In genomic region chr10:129962092-129962494, GRCh38 we compare ENCODE assay signal across 11 cellular contexts. TPM values are rescaled to one million over a fixed set of nuclear protein-coding genes. Genes with fewer than 3 reads are reported as not detected.
DNase-seq lines count a peak whose midpoint lies in the region; ATAC-seq and TF ChIP-seq lines count a peak whose summit lies in the region.
"Had no signal": no experiment of that assay in that cellular context is flagged by ENCODE, and none has a peak within 500 bp of the region (broad histone marks: within the 10 kb centered on the region; RNA-seq: fewer than 3 reads in every experiment).

No MANE protein-coding gene starts in this region.

- TF ChIP-seq POLR2A in thyroid gland (IDR thresholded peaks at IDR 0.05), result no peak

- no peak overlapping the region for H2AFZ ChIP-seq in mesenchymal stem cell (ENCODE audit: low read depth, low read length)

- H2AK5ac ChIP-seq in mesenchymal stem cell (ENCODE audit: low read length, severe bottlenecking), result no peak overlapping the region

- no peak overlapping the region for H2BK120ac ChIP-seq in mesenchymal stem cell (ENCODE audit: low read depth, low read length)

- H2BK5ac ChIP-seq in mesenchymal stem cell (ENCODE audit: low read depth, low read length, poor library complexity, severe bottlenecking), result no peak overlapping the region

- H3K9ac ChIP-seq in SK-N-MC (ENCODE audit: insufficient read length), result peak overlapping the region; percentile 83
- peak overlapping the region; percentile 98 for H3K9ac ChIP-seq in mesenchymal stem cell (ENCODE audit: low read length)
- H3K9ac ChIP-seq: BLaER1 treated with 17β-estradiol and CSF1 and Interleukin-3, amounts not matched to agents 10 nM and 100 nM had no signal

- intact Hi-C loops in activated naive CD4-positive, alpha-beta T cell treated with anti-CD3 and anti-CD28 coated beads for 36 hours (cut with micrococcal nuclease), result loop anchor here (1.0 to 5.0 kb wide), 2 partner anchors 9 to 495 kb away; partner anchors contain the start of gene MGMT
- intact Hi-C loops in thyroid gland (cut with DNase I) (no loop called here), left lung (cut with DNase I) (loop anchor here in 1 of 2 donors (10.0 kb wide), 1 partner anchor 927 kb away; no protein-coding TSS in a partner anchor)

- TF ChIP-seq CTCF in thyroid gland (IDR thresholded peaks at IDR 0.05) (no peak), left lung (IDR thresholded peaks at IDR 0.05) (no peak)

- WGBS in mesenchymal stem cell, result 9% methylated on average over 5 of the region's 6 CpGs
- WGBS in thyroid gland, 2 donors, result 19% methylated on average over 6 of the region's 6 CpGs

- no peak overlapping the region for H3K4me2 ChIP-seq in mesenchymal stem cell (ENCODE audit: low read length, poor library complexity, severe bottlenecking)

- H3K9me3 Mint-ChIP-seq in activated naive CD4-positive, alpha-beta T cell treated with anti-CD3 and anti-CD28 coated beads, Interleukin-2, amount 50 U/mL, for 24 hours, result no peaks in the 10 kb centered on the region
- no peaks in the 10 kb centered on the region for H3K9me3 Mint-ChIP-seq in activated naive CD4-positive, alpha-beta T cell treated with anti-CD3 and anti-CD28 coated beads for 36 hours
- H3K9me3 Mint-ChIP-seq in stimulated activated memory B cell treated with anti-CD40 and anti-IgM and Interleukin-4, amounts not matched to agents 10 μg/mL and 1 μg/mL and 100 μg/mL, for 72 hours, result no peaks in the 10 kb centered on the region

- ATAC-seq in HG02885 (IDR thresholded peaks at IDR 0.05; ENCODE audit: poor library complexity, unreplicated experiment) (no peak), left lung (no peak)
- ATAC-seq in stimulated activated memory B cell treated with anti-CD40 and anti-IgM and Interleukin-4, amounts not matched to agents 10 μg/mL and 1 μg/mL and 100 μg/mL, for 72 hours, result no peak

- no peak overlapping the region for H3K27ac Mint-ChIP-seq in activated naive CD4-positive, alpha-beta T cell treated with anti-CD3 and anti-CD28 coated beads, Interleukin-2, amount 50 U/mL, for 24 hours
- no peak overlapping the region for H3K27ac Mint-ChIP-seq in activated naive CD4-positive, alpha-beta T cell treated with anti-CD3 and anti-CD28 coated beads for 36 hours
- H3K27ac Mint-ChIP-seq in stimulated activated memory B cell treated with anti-CD40 and anti-IgM and Interleukin-4, amounts not matched to agents 10 μg/mL and 1 μg/mL and 100 μg/mL, for 72 hours, result no peak overlapping the region

- H3K4me3 ChIP-seq in SK-N-MC (peak overlapping the region; percentile 87), mesenchymal stem cell (ENCODE audit: insufficient read depth in 1 of 2, low read depth in 1 of 2, low read length in 2 of 2) (peak overlapping the region in 1 of 2 experiments; percentile 87), thyroid gland (replicated peaks in 1 of 3) (peak overlapping the region in 1 of 3 donors; percentile 44), left lung (no peak overlapping the region)

- H3K4me1 ChIP-seq in mesenchymal stem cell (ENCODE audit: control insufficient read depth, insufficient read depth, low read depth, low read length) (peaks cover 49% of the 10 kb centered on the region), thyroid gland (peaks cover 0 to 36% of the 10 kb centered on the region in 2 donors), left lung (peaks cover 0 to 48% of the 10 kb centered on the region in 2 donors)

- H3K23ac ChIP-seq in mesenchymal stem cell (ENCODE audit: low read length in 2 of 2), result no peak overlapping the region

- H3K14ac ChIP-seq in mesenchymal stem cell (ENCODE audit: low read length in 2 of 2), result no peak overlapping the region

- no peak overlapping the region for H3K18ac ChIP-seq in mesenchymal stem cell (ENCODE audit: low read depth in 1 of 2, low read length in 2 of 2)

- H2BK12ac ChIP-seq in mesenchymal stem cell (ENCODE audit: low read length in 2 of 2), result no peak overlapping the region

- no peak overlapping the region for H3K4ac ChIP-seq in mesenchymal stem cell (ENCODE audit: low read depth in 1 of 2, low read length in 2 of 2)

- peaks cover 0 to 75% of the 10 kb centered on the region in 2 experiments for H3K27me3 ChIP-seq in mesenchymal stem cell (ENCODE audit: control insufficient read depth in 1 of 2, insufficient read depth in 1 of 2, low read length in 2 of 2)
- peaks cover 53% of the 10 kb centered on the region for H3K27me3 ChIP-seq in thyroid gland
- H3K27me3 ChIP-seq in left lung, result peaks cover 96 to 100% of the 10 kb centered on the region in 2 donors

- H3K4me3 Mint-ChIP-seq in activated naive CD4-positive, alpha-beta T cell treated with anti-CD3 and anti-CD28 coated beads, Interleukin-2, amount 50 U/mL, for 24 hours, result peak overlapping the region; percentile 68
- no peak overlapping the region for H3K4me3 Mint-ChIP-seq in activated naive CD4-positive, alpha-beta T cell treated with anti-CD3 and anti-CD28 coated beads for 36 hours
- H3K4me3 Mint-ChIP-seq in stimulated activated memory B cell treated with anti-CD40 and anti-IgM and Interleukin-4, amounts not matched to agents 10 μg/mL and 1 μg/mL and 100 μg/mL, for 72 hours, result no peak overlapping the region

- H4K91ac ChIP-seq in mesenchymal stem cell (ENCODE audit: low read length), result no peak overlapping the region

- peak overlapping the region; percentile 78 for H3K27ac ChIP-seq in SK-N-MC
- H3K27ac ChIP-seq in mesenchymal stem cell (ENCODE audit: low read length, poor library complexity, severe bottlenecking), result no peak overlapping the region
- peak overlapping the region in 2 of 3 donors; percentile 79 for H3K27ac ChIP-seq in thyroid gland
- H3K27ac ChIP-seq in left lung, result no peak overlapping the region
- H3K27ac ChIP-seq: BLaER1 treated with 17β-estradiol and CSF1 and Interleukin-3, amounts not matched to agents 10 nM and 100 nM had no signal

- H3K9me3 ChIP-seq in SK-N-MC (ENCODE audit: low read depth, low read length) (no peaks in the 10 kb centered on the region), mesenchymal stem cell (ENCODE audit: control insufficient read depth, low read length) (no peaks in the 10 kb centered on the region), thyroid gland (no peaks in the 10 kb centered on the region), left lung (no peaks in the 10 kb centered on the region)

- CTCF ChIA-PET in activated naive CD4-positive, alpha-beta T cell treated with anti-CD3 and anti-CD28 coated beads for 36 hours (lab: Charles Lee), result interaction anchor here (1.5 kb wide), 1 partner anchor 8 kb away, joined by 5 read pairs; no protein-coding TSS in a partner anchor

- H3K27me3 Mint-ChIP-seq in activated naive CD4-positive, alpha-beta T cell treated with anti-CD3 and anti-CD28 coated beads, Interleukin-2, amount 50 U/mL, for 24 hours, result peaks cover 56% of the 10 kb centered on the region
- peaks cover 61% of the 10 kb centered on the region for H3K27me3 Mint-ChIP-seq in activated naive CD4-positive, alpha-beta T cell treated with anti-CD3 and anti-CD28 coated beads for 36 hours (ENCODE audit: low read depth)
- H3K27me3 Mint-ChIP-seq in stimulated activated memory B cell treated with anti-CD40 and anti-IgM and Interleukin-4, amounts not matched to agents 10 μg/mL and 1 μg/mL and 100 μg/mL, for 72 hours, result peaks cover 71% of the 10 kb centered on the region

- H3K36me3 ChIP-seq in SK-N-MC (ENCODE audit: insufficient read depth, low read length) (peaks cover 43% of the 10 kb centered on the region), mesenchymal stem cell (ENCODE audit: control insufficient read depth in 1 of 2, insufficient read depth in 2 of 2, low read depth in 1 of 2, low read length in 2 of 2) (peaks cover 0 to 44% of the 10 kb centered on the region in 2 experiments), thyroid gland (no peaks in the 10 kb centered on the region), left lung (no peaks in the 10 kb centered on the region)
- H3K36me3 ChIP-seq: BLaER1 treated with 17β-estradiol and CSF1 and Interleukin-3, amounts not matched to agents 10 nM and 100 nM had no signal

- H4K8ac ChIP-seq in mesenchymal stem cell (ENCODE audit: low read length), result no peak overlapping the region

- no peak for DNase-seq in activated naive CD4-positive, alpha-beta T cell treated with anti-CD3 and anti-CD28 coated beads for 36 hours
- DNase-seq in SK-N-MC (ENCODE audit: low read depth, low spot score), result no peak
- no peak for DNase-seq in mesenchymal stem cell
- no peak for DNase-seq in thyroid gland
- no peak for DNase-seq in left lung
- DNase-seq: NCI-H146, RPMI8226 had no signal

- H3K36me3 Mint-ChIP-seq in activated naive CD4-positive, alpha-beta T cell treated with anti-CD3 and anti-CD28 coated beads, Interleukin-2, amount 50 U/mL, for 24 hours, result peaks cover 2% of the 10 kb centered on the region
- no peaks in the 10 kb centered on the region for H3K36me3 Mint-ChIP-seq in activated naive CD4-positive, alpha-beta T cell treated with anti-CD3 and anti-CD28 coated beads for 36 hours (ENCODE audit: low read depth)
- H3K36me3 Mint-ChIP-seq in stimulated activated memory B cell treated with anti-CD40 and anti-IgM and Interleukin-4, amounts not matched to agents 10 μg/mL and 1 μg/mL and 100 μg/mL, for 72 hours, result no peaks in the 10 kb centered on the region

- no peaks in the 10 kb centered on the region for H3K79me1 ChIP-seq in mesenchymal stem cell (replicated peaks; ENCODE audit: low read length, poor library complexity, severe bottlenecking)

- H2BK15ac ChIP-seq in mesenchymal stem cell (ENCODE audit: low read depth, poor library complexity, severe bottlenecking), result no peak overlapping the region

- peaks cover 33% of the 10 kb centered on the region for H3K4me1 Mint-ChIP-seq in activated naive CD4-positive, alpha-beta T cell treated with anti-CD3 and anti-CD28 coated beads, Interleukin-2, amount 50 U/mL, for 24 hours
- H3K4me1 Mint-ChIP-seq in activated naive CD4-positive, alpha-beta T cell treated with anti-CD3 and anti-CD28 coated beads for 36 hours (ENCODE audit: low read depth), result peaks cover 28% of the 10 kb centered on the region
- H3K4me1 Mint-ChIP-seq in stimulated activated memory B cell treated with anti-CD40 and anti-IgM and Interleukin-4, amounts not matched to agents 10 μg/mL and 1 μg/mL and 100 μg/mL, for 72 hours, result peaks cover 6% of the 10 kb centered on the region

RNA-seq across cellular contexts. Expression of gene EBF3, which starts 2.0 kb away (rescaled TPM):
- not detected for total RNA-seq in activated naive CD4-positive, alpha-beta T cell treated with anti-CD3 and anti-CD28 coated beads for 36 hours
- polyA plus RNA-seq in mesenchymal stem cell (2013, experiment 1 of 2), result 1.5 TPM
- polyA plus RNA-seq in mesenchymal stem cell (2013, experiment 2 of 2), result 1.2 TPM
- 10 to 100 TPM in 1 of 4 donors, 1 to 10 TPM in 3; 6.8 to 12.5 (median 8.8) TPM for total RNA-seq in thyroid gland
- under 1 TPM in 1 of 2 donors, not detected in 1; 0.10 TPM for total RNA-seq in left lung

Comparison
In these comparisons a context has a peak if more than half of its experiments do, and no peak if none do; other contexts are left out.
1. H3K27ac ChIP-seq: peak in SK-N-MC (single experiment) and thyroid gland (2 of 3); none in mesenchymal stem cell (single experiment) and left lung (0 of 2).
2. RNA of gene EBF3, which starts 2.0 kb away (total RNA-seq): 6.8 to 12.5 TPM in thyroid gland; 0.10 TPM in left lung and not detected in activated naive CD4-positive, alpha-beta T cell treated with anti-CD3 and anti-CD28 coated beads for 36 hours; every median in the first group is over 4 times any median in the second.